Comparison of ENCODE assay signal across 8 cellular contexts in genomic region chr5:91182763-91183162, GRCh38.
A peak's percentile ranks its signal among the peaks of the same experiment; 100 is the strongest.
DNase-seq lines count a peak whose midpoint lies in the region; ATAC-seq, FAIRE-seq and TF ChIP-seq lines count a peak whose summit lies in the region.

No MANE protein-coding gene starts in this region.

- TF ChIP-seq CTCF in fibroblast of villous mesenchyme (IDR thresholded peaks at IDR 0.05; ENCODE audit: insufficient read depth, low read depth, low read length) (peak; percentile 25), transverse colon (IDR thresholded peaks at IDR 0.05) (peak in 2 of 5 experiments; percentile 15 to 19), kidney (IDR thresholded peaks at IDR 0.05; ENCODE audit: borderline replicate concordance, extremely low read depth, insufficient read depth) (no peak)

- H3K27ac ChIP-seq in transverse colon (peak overlapping the region; percentile 61 to 77 (median 66)), kidney (ENCODE audit: low read depth in 2 of 2, low read length in 2 of 2) (no peak overlapping the region)

- 0 to 26% methylated on average over 1 to 4 of the region's 4 CpGs for WGBS in transverse colon (ENCODE audit: low coverage in 1 of 2), 2 donors

- no peak for TF ChIP-seq POLR2A in transverse colon (IDR thresholded peaks at IDR 0.05)

- H3K4me1 ChIP-seq in transverse colon (peaks cover 4 to 30% (median 12%) of the 10 kb centered on the region in 4 donors), kidney (ENCODE audit: control insufficient read depth in 1 of 2, insufficient read depth in 1 of 2, low read depth in 1 of 2, low read length in 2 of 2) (no peaks in the 10 kb centered on the region)

- no peak overlapping the region for H3K9ac ChIP-seq in kidney (ENCODE audit: low read length in 2 of 2)

- H3K36me3 ChIP-seq in transverse colon = no peaks in the 10 kb centered on the region
- no peaks in the 10 kb centered on the region for H3K36me3 ChIP-seq in kidney (ENCODE audit: control insufficient read depth in 1 of 2, insufficient read depth in 2 of 2, low read length in 2 of 2)

- peak; percentile 40 for DNase-seq in GDM1 (lab: John Stamatoyannopoulos, UW)
- peak; percentile 46 for DNase-seq in NAMALWA (ENCODE audit: low spot score)
- DNase-seq in fibroblast of villous mesenchyme (ENCODE audit: low read depth) = peak; percentile 43
- peak; percentile 47 for DNase-seq in transverse colon
- no peak for DNase-seq in kidney
- DNase-seq in activated CD8-positive, alpha-beta memory T cell treated with anti-CD3 and anti-CD28 coated beads, Interleukin-2, amount 50 U/mL, for 48 hours = no peak
- no peak for DNase-seq in epidermal melanocyte (ENCODE audit: insufficient read length, low spot score)

- H3K9me3 ChIP-seq in transverse colon = no peaks in the 10 kb centered on the region
- H3K9me3 ChIP-seq in kidney (ENCODE audit: control insufficient read depth in 1 of 2, low read length in 2 of 2) = no peaks in the 10 kb centered on the region

- no peak for TF ChIP-seq EP300 in transverse colon (IDR thresholded peaks at IDR 0.05; ENCODE audit: low read depth)

- no peak overlapping the region for H3K4me3 ChIP-seq in fibroblast of villous mesenchyme (ENCODE audit: low read depth, low read length)
- no peak overlapping the region for H3K4me3 ChIP-seq in transverse colon
- no peak overlapping the region for H3K4me3 ChIP-seq in kidney (ENCODE audit: low read length in 2 of 2)

- FAIRE-seq in kidney (lab: Jason Lieb, UNC) = no peak

- ATAC-seq in GM21528 (IDR thresholded peaks at IDR 0.05; ENCODE audit: low FRiP score, unreplicated experiment) = peak; percentile 69

- in situ Hi-C loops in transverse colon (cut with MboI; ENCODE audit: low pct_ligation_motif_present in 1 of 4, low pct_unique_long_range_greater_than_20kb in 1 of 4, low sequenced_read_pairs in 3 of 4) = loop anchor here in 1 of 4 donors (25.0 kb wide), 1 partner anchor 245 kb away; no protein-coding TSS in a partner anchor

- intact Hi-C loops in transverse colon (cut with DNase I; ENCODE audit: low total_unique reads) (no loop called here), kidney (cut with DNase I) (no loop called here)

- H3K27me3 ChIP-seq in transverse colon = no peaks in the 10 kb centered on the region

Comparison
In these comparisons a context has a peak if more than half of its experiments do, and no peak if none do; other contexts are left out.
1. DNase-seq: peak in GDM1 (single experiment), NAMALWA (single experiment), fibroblast of villous mesenchyme (single experiment) and transverse colon (single experiment); none in kidney (single experiment), activated CD8-positive, alpha-beta memory T cell treated with anti-CD3 and anti-CD28 coated beads, Interleukin-2, amount 50 U/mL, for 48 hours (single experiment) and epidermal melanocyte (single experiment).
2. H3K27ac ChIP-seq: peak in transverse colon (4 of 4); none in kidney (0 of 2).